ENCODE assay signal across 10 cellular contexts in genomic region chrX:12820737-12821136, GRCh38. TPM values are rescaled to one million over a fixed set of nuclear protein-coding genes. Genes with fewer than 3 reads are reported as not detected.
"Had no signal": no experiment of that assay in that cellular context is flagged by ENCODE, and none has a peak within 500 bp of the region (broad histone marks: within the 10 kb centered on the region; RNA-seq: fewer than 3 reads in every experiment).

No MANE protein-coding gene starts in this region.

- H3K27ac Mint-ChIP-seq: GM23338, H9, HFFc6 had no signal

- H3K4me1 Mint-ChIP-seq: GM23338, H9 had no signal

- H3K27ac ChIP-seq: GM23248 had no signal

- H3K9ac ChIP-seq: GM23248 had no signal

- H3K4me3 ChIP-seq: GM23248, GM23338, HAP-1 had no signal

- DNase-seq: GM23248, GOT3, H7, H9, HCEC 1CT, HFFc6 had no signal

- H3K4me3 Mint-ChIP-seq: GM23338, H9, HFFc6 had no signal

- H3K9me3 Mint-ChIP-seq: GM23338, HFFc6 had no signal

- H3K4me1 ChIP-seq: HAP-1 had no signal

- H3K9me3 ChIP-seq: HAP-1 had no signal

- H2AFZ ChIP-seq: GM23248, GM23338 had no signal

- H3K4me2 ChIP-seq: GM23338 had no signal

- FAIRE-seq: H1, H54 had no signal

RNA-seq across cellular contexts. Expression of gene TLR7, which starts 46.1 kb away (rescaled TPM):
- total RNA-seq: GM23248, GM23338, H1, H7, H9, HFFc6 had no signal
